35 cellular contexts compared by ENCODE assay signal in genomic region chr4:128025319-128025718, GRCh38.
"Had no signal": no experiment of that assay in that cellular context is flagged by ENCODE, and none has a peak within 500 bp of the region (broad histone marks: within the 10 kb centered on the region; RNA-seq: fewer than 3 reads in every experiment).

No MANE protein-coding gene starts in this region.

- H3K4me3 ChIP-seq: MG63 had no signal

- H3K4me2 ChIP-seq: KMS-11 had no signal

- H3K27ac ChIP-seq: KMS-11 had no signal

- H3K27me3 ChIP-seq: MG63 had no signal

- DNase-seq: Karpas-422, Kasumi-1, KBM-7, KG1, MG63, MM.1S, MV-4-11, NCI-H1048, NCI-H1092, NCI-H1092 treated with DMSO at 0.1 percent for 48 hours, NCI-H1105, NCI-H1105 treated with DMSO at 0.1 percent for 48 hours, NCI-H1417, NCI-H1417 treated with DMSO at 0.1 percent for 48 hours, NCI-H1436, NCI-H1436 treated with DMSO at 0.1 percent for 48 hours, NCI-H146, NCI-H1694, NCI-H1694 treated with DMSO at 0.1 percent for 48 hours, NCI-H187, NCI-H187 treated with DMSO at 0.1 percent for 48 hours, NCI-H1930, NCI-H2029, NCI-H2029 treated with DMSO at 0.1 percent for 48 hours, NCI-H2081, NCI-H2081 treated with DMSO at 0.1 percent for 48 hours, NCI-H2107, NCI-H2171, NCI-H2171 treated with DMSO at 0.1 percent for 48 hours, NCI-H2227 treated with DMSO at 0.1 percent for 48 hours, NCI-H226, NCI-H345, NCI-H446, NCI-H446 treated with DMSO at 0.1 percent for 48 hours had no signal

- H3K9me3 ChIP-seq: MG63 had no signal

- H3K9ac ChIP-seq: KMS-11 had no signal

- H3K36me3 ChIP-seq: MG63 had no signal
